1 cellular context compared by ENCODE assay signal in the genomic region with DNA sequence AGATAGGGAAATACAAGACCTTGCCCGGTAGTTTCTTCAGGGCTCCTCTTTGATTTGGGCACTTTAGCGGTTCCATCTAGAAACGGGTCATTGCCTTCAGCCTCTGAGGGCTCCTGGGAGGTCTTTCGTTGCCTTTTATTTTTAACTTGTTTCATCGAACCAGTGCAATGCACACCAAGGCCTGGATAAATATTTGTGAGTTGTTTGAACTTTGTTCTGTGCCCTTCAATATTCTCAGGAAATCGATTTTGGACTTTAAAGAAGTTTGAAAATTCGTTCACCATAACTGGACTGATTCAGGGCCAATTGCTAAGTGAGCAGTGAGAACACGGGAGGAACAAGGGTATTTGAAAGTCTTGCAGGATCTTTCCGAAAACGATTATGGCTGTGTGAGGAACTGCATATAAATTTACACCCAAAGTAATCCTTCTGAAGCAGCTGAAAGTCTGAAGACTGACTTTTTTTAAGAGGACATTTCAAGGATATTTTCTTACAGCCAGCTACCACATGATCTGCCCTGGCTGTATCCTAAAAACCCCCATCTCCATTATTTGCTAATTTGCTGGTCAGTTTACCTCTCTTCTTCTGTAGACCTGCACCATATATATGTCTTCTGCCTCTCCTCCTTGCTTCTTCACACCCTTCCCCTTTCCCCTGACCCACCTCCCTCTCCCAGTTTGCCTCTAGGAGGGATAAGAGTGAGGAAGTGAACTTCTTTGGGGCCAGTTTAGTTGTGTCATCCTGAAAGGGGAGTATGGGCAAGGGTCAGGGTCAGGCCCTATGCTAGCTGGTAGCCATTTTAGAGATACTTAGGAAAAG.
TF ChIP-seq lines count a peak whose summit lies in the region.

No MANE protein-coding gene starts in this region.

TF ChIP-seq in HepG2, 621 proteins besides CTCF, POLR2A, EP300 and RAD21 (continues in another document):
- TF ChIP-seq HHEX (CRISPR knock-in tag; IDR thresholded peaks at IDR 0.05): no peak
- no peak for TF ChIP-seq ATF7 (IDR thresholded peaks at IDR 0.05)
- TF ChIP-seq ATF7 (CRISPR knock-in tag; IDR thresholded peaks at IDR 0.05): no peak
- TF ChIP-seq ISL2 (CRISPR knock-in tag; IDR thresholded peaks at IDR 0.05): peak; percentile 77
- TF ChIP-seq HNRNPUL1 (IDR thresholded peaks at IDR 0.05; ENCODE audit: low read depth, low read length): no peak
- TF ChIP-seq ETV5 (CRISPR knock-in tag; IDR thresholded peaks at IDR 0.05; ENCODE audit: borderline replicate concordance): peak; percentile 50; the same call in 1 of the 2 replicates
- TF ChIP-seq ELF4 (CRISPR knock-in tag; IDR thresholded peaks at IDR 0.05; ENCODE audit: borderline replicate concordance): peak; percentile 17; the same call in 1 of the 2 replicates
- TF ChIP-seq ZNF17 (CRISPR knock-in tag; IDR thresholded peaks at IDR 0.05): no peak
- TF ChIP-seq ZNF318 (CRISPR knock-in tag; IDR thresholded peaks at IDR 0.05): no peak
- TF ChIP-seq HMG20A (CRISPR knock-in tag; IDR thresholded peaks at IDR 0.05; ENCODE audit: borderline replicate concordance): peak; percentile 76
- TF ChIP-seq ZKSCAN8 (CRISPR knock-in tag; IDR thresholded peaks at IDR 0.05; ENCODE audit: borderline replicate concordance): peak; percentile 24; the same call in 1 of the 2 replicates
- TF ChIP-seq, protein P1, sequence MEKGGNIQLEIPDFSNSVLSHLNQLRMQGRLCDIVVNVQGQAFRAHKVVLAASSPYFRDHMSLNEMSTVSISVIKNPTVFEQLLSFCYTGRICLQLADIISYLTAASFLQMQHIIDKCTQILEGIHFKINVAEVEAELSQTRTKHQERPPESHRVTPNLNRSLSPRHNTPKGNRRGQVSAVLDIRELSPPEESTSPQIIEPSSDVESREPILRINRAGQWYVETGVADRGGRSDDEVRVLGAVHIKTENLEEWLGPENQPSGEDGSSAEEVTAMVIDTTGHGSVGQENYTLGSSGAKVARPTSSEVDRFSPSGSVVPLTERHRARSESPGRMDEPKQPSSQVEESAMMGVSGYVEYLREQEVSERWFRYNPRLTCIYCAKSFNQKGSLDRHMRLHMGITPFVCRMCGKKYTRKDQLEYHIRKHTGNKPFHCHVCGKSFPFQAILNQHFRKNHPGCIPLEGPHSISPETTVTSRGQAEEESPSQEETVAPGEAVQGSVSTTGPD (CRISPR knock-in tag; IDR thresholded peaks at IDR 0.05): no peak
- TF ChIP-seq ONECUT2 (CRISPR knock-in tag; IDR thresholded peaks at IDR 0.05): peak; percentile 98
- no peak for TF ChIP-seq IKZF1 (IDR thresholded peaks at IDR 0.05)
- TF ChIP-seq STAT6 (CRISPR knock-in tag; IDR thresholded peaks at IDR 0.05; ENCODE audit: borderline replicate concordance): no peak
- 0 out of 2 replicates have a peak, but pooled peaks have one; percentile 17 for TF ChIP-seq ZNF24 (IDR thresholded peaks at IDR 0.05)
- TF ChIP-seq AHR (CRISPR knock-in tag; IDR thresholded peaks at IDR 0.05): no peak
- no peak for TF ChIP-seq MLLT10 (CRISPR knock-in tag; IDR thresholded peaks at IDR 0.05)
- no peak for TF ChIP-seq CHD4 (IDR thresholded peaks at IDR 0.05; ENCODE audit: borderline replicate concordance, low read length)
- TF ChIP-seq ZNF234 (CRISPR knock-in tag; conservative IDR thresholded peaks at IDR 0.05): no peak
- no peak for TF ChIP-seq MBNL3 (CRISPR knock-in tag; conservative IDR thresholded peaks at IDR 0.05)
- no peak for TF ChIP-seq THAP7 (CRISPR knock-in tag; IDR thresholded peaks at IDR 0.05)
- TF ChIP-seq KAT8 (CRISPR knock-in tag; IDR thresholded peaks at IDR 0.05): peak; percentile 26; the same call in 1 of the 2 replicates
- TF ChIP-seq, protein P2, sequence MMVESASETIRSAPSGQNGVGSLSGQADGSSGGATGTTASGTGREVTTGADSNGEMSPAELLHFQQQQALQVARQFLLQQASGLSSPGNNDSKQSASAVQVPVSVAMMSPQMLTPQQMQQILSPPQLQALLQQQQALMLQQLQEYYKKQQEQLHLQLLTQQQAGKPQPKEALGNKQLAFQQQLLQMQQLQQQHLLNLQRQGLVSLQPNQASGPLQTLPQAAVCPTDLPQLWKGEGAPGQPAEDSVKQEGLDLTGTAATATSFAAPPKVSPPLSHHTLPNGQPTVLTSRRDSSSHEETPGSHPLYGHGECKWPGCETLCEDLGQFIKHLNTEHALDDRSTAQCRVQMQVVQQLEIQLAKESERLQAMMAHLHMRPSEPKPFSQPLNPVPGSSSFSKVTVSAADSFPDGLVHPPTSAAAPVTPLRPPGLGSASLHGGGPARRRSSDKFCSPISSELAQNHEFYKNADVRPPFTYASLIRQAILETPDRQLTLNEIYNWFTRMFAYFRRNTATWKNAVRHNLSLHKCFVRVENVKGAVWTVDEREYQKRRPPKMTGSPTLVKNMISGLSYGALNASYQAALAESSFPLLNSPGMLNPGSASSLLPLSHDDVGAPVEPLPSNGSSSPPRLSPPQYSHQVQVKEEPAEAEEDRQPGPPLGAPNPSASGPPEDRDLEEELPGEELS (CRISPR knock-in tag; IDR thresholded peaks at IDR 0.05): peak; percentile 69
- no peak for TF ChIP-seq NONO (IDR thresholded peaks at IDR 0.05)
- no peak for TF ChIP-seq NONO (CRISPR knock-in tag; conservative IDR thresholded peaks at IDR 0.05)
- TF ChIP-seq, protein P3, sequence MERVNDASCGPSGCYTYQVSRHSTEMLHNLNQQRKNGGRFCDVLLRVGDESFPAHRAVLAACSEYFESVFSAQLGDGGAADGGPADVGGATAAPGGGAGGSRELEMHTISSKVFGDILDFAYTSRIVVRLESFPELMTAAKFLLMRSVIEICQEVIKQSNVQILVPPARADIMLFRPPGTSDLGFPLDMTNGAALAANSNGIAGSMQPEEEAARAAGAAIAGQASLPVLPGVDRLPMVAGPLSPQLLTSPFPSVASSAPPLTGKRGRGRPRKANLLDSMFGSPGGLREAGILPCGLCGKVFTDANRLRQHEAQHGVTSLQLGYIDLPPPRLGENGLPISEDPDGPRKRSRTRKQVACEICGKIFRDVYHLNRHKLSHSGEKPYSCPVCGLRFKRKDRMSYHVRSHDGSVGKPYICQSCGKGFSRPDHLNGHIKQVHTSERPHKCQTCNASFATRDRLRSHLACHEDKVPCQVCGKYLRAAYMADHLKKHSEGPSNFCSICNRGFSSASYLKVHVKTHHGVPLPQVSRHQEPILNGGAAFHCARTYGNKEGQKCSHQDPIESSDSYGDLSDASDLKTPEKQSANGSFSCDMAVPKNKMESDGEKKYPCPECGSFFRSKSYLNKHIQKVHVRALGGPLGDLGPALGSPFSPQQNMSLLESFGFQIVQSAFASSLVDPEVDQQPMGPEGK (CRISPR knock-in tag; IDR thresholded peaks at IDR 0.05): no peak; the same call in 1 of the 2 replicates
- peak; percentile 68 for TF ChIP-seq ZBTB43 (CRISPR knock-in tag; conservative IDR thresholded peaks at IDR 0.05)
- 0 out of 2 replicates have a peak, but pooled peaks have one; percentile 50 for TF ChIP-seq ZNF614 (CRISPR knock-in tag; IDR thresholded peaks at IDR 0.05; ENCODE audit: borderline replicate concordance)
- TF ChIP-seq DMAP1 (CRISPR knock-in tag; IDR thresholded peaks at IDR 0.05): no peak
- TF ChIP-seq, protein P4, sequence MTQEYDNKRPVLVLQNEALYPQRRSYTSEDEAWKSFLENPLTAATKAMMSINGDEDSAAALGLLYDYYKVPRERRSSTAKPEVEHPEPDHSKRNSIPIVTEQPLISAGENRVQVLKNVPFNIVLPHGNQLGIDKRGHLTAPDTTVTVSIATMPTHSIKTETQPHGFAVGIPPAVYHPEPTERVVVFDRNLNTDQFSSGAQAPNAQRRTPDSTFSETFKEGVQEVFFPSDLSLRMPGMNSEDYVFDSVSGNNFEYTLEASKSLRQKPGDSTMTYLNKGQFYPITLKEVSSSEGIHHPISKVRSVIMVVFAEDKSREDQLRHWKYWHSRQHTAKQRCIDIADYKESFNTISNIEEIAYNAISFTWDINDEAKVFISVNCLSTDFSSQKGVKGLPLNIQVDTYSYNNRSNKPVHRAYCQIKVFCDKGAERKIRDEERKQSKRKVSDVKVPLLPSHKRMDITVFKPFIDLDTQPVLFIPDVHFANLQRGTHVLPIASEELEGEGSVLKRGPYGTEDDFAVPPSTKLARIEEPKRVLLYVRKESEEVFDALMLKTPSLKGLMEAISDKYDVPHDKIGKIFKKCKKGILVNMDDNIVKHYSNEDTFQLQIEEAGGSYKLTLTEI (CRISPR knock-in tag; conservative IDR thresholded peaks at IDR 0.05): no peak
- TF ChIP-seq ZNF20 (CRISPR knock-in tag; IDR thresholded peaks at IDR 0.05): no peak
- no peak for TF ChIP-seq RFX3 (CRISPR knock-in tag; IDR thresholded peaks at IDR 0.05)
- TF ChIP-seq ZNF547 (CRISPR knock-in tag; IDR thresholded peaks at IDR 0.05): no peak
- TF ChIP-seq SMAD3 (CRISPR knock-in tag; IDR thresholded peaks at IDR 0.05): no peak
